In the genomic region with DNA sequence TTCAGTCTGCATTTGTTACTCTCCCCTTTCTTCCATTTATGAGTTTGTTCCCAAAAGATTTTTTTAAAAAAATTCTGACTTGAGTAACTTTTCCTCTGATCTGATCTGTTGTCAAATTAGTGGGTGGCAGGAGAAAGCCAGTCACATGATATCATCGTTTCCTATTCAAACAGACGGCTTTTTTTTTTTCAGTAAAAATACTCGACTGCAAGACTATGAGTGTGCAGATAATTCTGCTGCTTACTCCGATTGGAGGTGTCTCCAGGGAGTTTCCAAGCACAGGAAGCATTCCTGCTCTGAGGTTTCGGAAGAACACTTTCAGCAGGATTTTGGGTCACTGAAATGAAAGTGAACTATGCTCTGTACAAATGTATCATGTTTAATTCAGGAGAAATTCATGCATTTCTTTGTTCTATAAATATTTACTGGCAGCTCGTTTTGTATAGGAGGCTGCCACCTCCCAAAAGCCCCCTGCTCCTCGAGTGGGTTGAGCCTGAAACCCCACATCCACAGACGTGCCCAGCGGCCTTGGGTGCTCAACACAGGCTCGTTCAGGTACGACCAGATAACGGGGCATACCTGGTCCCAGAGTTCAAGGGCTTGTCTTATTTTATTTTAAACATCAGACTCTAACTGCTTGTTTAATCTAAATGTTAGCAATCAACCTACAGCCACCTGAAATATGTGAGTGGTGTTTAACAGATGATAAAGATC, we compare ENCODE assay signal across 9 cellular contexts.
DNase-seq lines count a peak whose midpoint lies in the region; ATAC-seq and TF ChIP-seq lines count a peak whose summit lies in the region.
"Had no signal": no experiment of that assay in that cellular context is flagged by ENCODE, and none has a peak within 500 bp of the region (broad histone marks: within the 10 kb centered on the region; RNA-seq: fewer than 3 reads in every experiment).

No MANE protein-coding gene starts in this region.

- H3K56ac ChIP-seq in H9 (ENCODE audit: insufficient read length, low read depth, low read length) = no peak overlapping the region

- H3K27ac Mint-ChIP-seq in H9 (0 out of 7 replicates have a peak overlapping the region, but pooled peaks of 1 of the 3 experiments have one; percentile 30), immature natural killer cell (no peak overlapping the region)
- H3K27ac Mint-ChIP-seq in naive thymus-derived CD8-positive, alpha-beta T cell = no peak overlapping the region

- no peak overlapping the region for H2BK15ac ChIP-seq in H9 (ENCODE audit: low read depth, low read length)

- H3K4me1 Mint-ChIP-seq in H9 (peaks cover 50 to 53% of the 10 kb centered on the region in 2 experiments), immature natural killer cell (peaks cover 3 to 12% of the 10 kb centered on the region in 2 donors)
- peaks cover 4 to 19% (median 10%) of the 10 kb centered on the region in 4 donors for H3K4me1 Mint-ChIP-seq in naive thymus-derived CD8-positive, alpha-beta T cell

- H2BK120ac ChIP-seq in H9 (ENCODE audit: low read depth, low read length, poor library complexity, severe bottlenecking) = no peak overlapping the region

- H2BK5ac ChIP-seq in H9 (ENCODE audit: insufficient read length, low read length) = no peak overlapping the region

- no peak overlapping the region for H4K5ac ChIP-seq in H9 (ENCODE audit: insufficient read length, low read depth, low read length)

- no peak overlapping the region for H2AK5ac ChIP-seq in H9 (ENCODE audit: insufficient read length, low read length)

- no peaks in the 10 kb centered on the region for H3K9me3 ChIP-seq in H9 (ENCODE audit: control insufficient read depth, low read depth, low read length)

- H3K36me3 Mint-ChIP-seq in H9 (ENCODE audit: insufficient read depth in 1 of 3, low read depth in 3 of 3) = 0 out of 7 replicates have a peak, but pooled peaks cover 0 to 4% (median 0%) of the 10 kb centered on the region in 3 experiments
- H3K36me3 Mint-ChIP-seq in naive thymus-derived CD8-positive, alpha-beta T cell = no peaks in the 10 kb centered on the region
- H3K36me3 Mint-ChIP-seq in immature natural killer cell = no peaks in the 10 kb centered on the region

- H3K9me3 Mint-ChIP-seq in H9 (no peaks in the 10 kb centered on the region; a peak in 1 of 5 replicates), immature natural killer cell (no peaks in the 10 kb centered on the region)
- H3K9me3 Mint-ChIP-seq in naive thymus-derived CD8-positive, alpha-beta T cell = no peaks in the 10 kb centered on the region

- no peaks in the 10 kb centered on the region for H3K79me2 ChIP-seq in H9 (ENCODE audit: insufficient read depth, low read length)

- no peak overlapping the region for H3K4ac ChIP-seq in H9 (ENCODE audit: low read depth, low read length)

- H3K4me2 ChIP-seq in H9 (ENCODE audit: insufficient read depth, insufficient read length, low read length) = peak overlapping the region; percentile 50

- H3K4me3 Mint-ChIP-seq in H9 = peak overlapping the region; percentile 67 to 72; a peak in 3 of 5 replicates
- H3K4me3 Mint-ChIP-seq in naive thymus-derived CD8-positive, alpha-beta T cell = peak overlapping the region in 1 of 10 donors; percentile 27
- no peak overlapping the region for H3K4me3 Mint-ChIP-seq in immature natural killer cell

- ATAC-seq in naive thymus-derived CD8-positive, alpha-beta T cell = no peak

- no CpG with 5 or more reads among the region's 12 CpGs for WGBS in H9 (ENCODE audit: extremely low coverage, insufficient read length, low lambda C conversion rate)

- peaks cover 34% of the 10 kb centered on the region for H3K27me3 Mint-ChIP-seq in H9 (ENCODE audit: low read depth)
- peaks cover 6 to 33% (median 21%) of the 10 kb centered on the region in 5 donors for H3K27me3 Mint-ChIP-seq in naive thymus-derived CD8-positive, alpha-beta T cell
- peaks cover 2 to 7% (median 3%) of the 10 kb centered on the region in 3 donors for H3K27me3 Mint-ChIP-seq in immature natural killer cell (ENCODE audit: low read depth in 3 of 3)

- DNase-seq in H9 (no peak), NCI-H774 (lab: John Stamatoyannopoulos, UW) (peak; percentile 45), fibroblast of peridontal ligament (ENCODE audit: extremely low read depth) (peak; percentile 49), skeletal muscle cell (ENCODE audit: low read depth) (peak; percentile 49), KG1 (lab: John Stamatoyannopoulos, UW) (no peak), immature natural killer cell (no peak)
- no peak for DNase-seq in naive thymus-derived CD8-positive, alpha-beta T cell
- no peak for DNase-seq in activated CD4-positive, CD25-positive, alpha-beta regulatory T cell (lab: John Stamatoyannopoulos, UW)
- DNase-seq: NCI-H187 treated with DMSO at 0.1 percent for 48 hours had no signal

- H2BK20ac ChIP-seq in H9 (ENCODE audit: low read depth, low read length, poor library complexity, severe bottlenecking) = no peak overlapping the region

- H3K4me3 ChIP-seq in skeletal muscle cell (ENCODE audit: low read depth, low read length) = peak overlapping the region; percentile 10

- POLR2A ChIA-PET in naive thymus-derived CD8-positive, alpha-beta T cell (lab: Charles Lee) = no interaction called here

- H3K9ac ChIP-seq in H9 (ENCODE audit: extremely low read depth, insufficient read length, low read length) = no peak overlapping the region

- peak overlapping the region; percentile 24; the same call in 1 of the 2 replicates for H3K14ac ChIP-seq in H9 (ENCODE audit: insufficient read depth, low read length)

- H3K4me1 ChIP-seq in H9 (ENCODE audit: insufficient read depth, low read length) = peaks cover 2% of the 10 kb centered on the region; the same call in 1 of the 2 replicates

- no peak overlapping the region for H4K91ac ChIP-seq in H9 (ENCODE audit: insufficient read length, low read depth, low read length)

- no peak overlapping the region for H3K18ac ChIP-seq in H9 (ENCODE audit: insufficient read length, low read depth, low read length)

- H2BK12ac ChIP-seq in H9 (ENCODE audit: insufficient read length, low read depth, low read length) = no peak overlapping the region

- H3K79me1 ChIP-seq in H9 (ENCODE audit: insufficient read depth, low read depth, low read length, poor library complexity, severe bottlenecking) = no peaks in the 10 kb centered on the region

- peaks cover 8% of the 10 kb centered on the region for H3K23me2 ChIP-seq in H9 (ENCODE audit: insufficient read length, low read depth, low read length, poor library complexity, severe bottlenecking)

- TF ChIP-seq CTCF in H9 (conservative IDR thresholded peaks at IDR 0.05) = no peak

- H3K27ac ChIP-seq in H9 (ENCODE audit: insufficient read length, low read depth, low read length) = no peak overlapping the region

- H3T11ph ChIP-seq in H9 (ENCODE audit: low read length) = no peak overlapping the region

- H4K8ac ChIP-seq in H9 (replicated peaks; ENCODE audit: insufficient read length, low read depth, low read length) = no peak overlapping the region

- H3K27me3 ChIP-seq in H9 (ENCODE audit: insufficient read depth, low read length) = no peaks in the 10 kb centered on the region

- no peak overlapping the region for H3K23ac ChIP-seq in H9 (ENCODE audit: insufficient read length, low read depth, low read length)

- no peak overlapping the region for H2AFZ ChIP-seq in H9 (ENCODE audit: low read length)

- no peaks in the 10 kb centered on the region for H4K20me1 ChIP-seq in H9 (ENCODE audit: control insufficient read depth, insufficient read depth, insufficient read length)

Comparison
In these comparisons a context has a peak if more than half of its experiments do, and no peak if none do; other contexts are left out.
1. DNase-seq: peak in NCI-H774 (single experiment), fibroblast of peridontal ligament (single experiment) and skeletal muscle cell (single experiment); none in H9 (single experiment), naive thymus-derived CD8-positive, alpha-beta T cell (0 of 10), activated CD4-positive, CD25-positive, alpha-beta regulatory T cell (0 of 4), KG1 (single experiment) and immature natural killer cell (0 of 3).
2. H3K4me3 Mint-ChIP-seq: peak in H9 (2 of 2); none in immature natural killer cell (0 of 5).